Comparison of ENCODE assay signal across 8 cellular contexts in genomic region chr17:4739122-4740024, GRCh38. TPM values are rescaled to one million over a fixed set of nuclear protein-coding genes. Genes with fewer than 3 reads are reported as not detected.
DNase-seq lines count a peak whose midpoint lies in the region; ATAC-seq, FAIRE-seq and TF ChIP-seq lines count a peak whose summit lies in the region.

TSS of gene CXCL16 (minus strand) at chr17:4739928. CDS start at chr17:4739339, 589 bp downstream.
A gene with protein sequence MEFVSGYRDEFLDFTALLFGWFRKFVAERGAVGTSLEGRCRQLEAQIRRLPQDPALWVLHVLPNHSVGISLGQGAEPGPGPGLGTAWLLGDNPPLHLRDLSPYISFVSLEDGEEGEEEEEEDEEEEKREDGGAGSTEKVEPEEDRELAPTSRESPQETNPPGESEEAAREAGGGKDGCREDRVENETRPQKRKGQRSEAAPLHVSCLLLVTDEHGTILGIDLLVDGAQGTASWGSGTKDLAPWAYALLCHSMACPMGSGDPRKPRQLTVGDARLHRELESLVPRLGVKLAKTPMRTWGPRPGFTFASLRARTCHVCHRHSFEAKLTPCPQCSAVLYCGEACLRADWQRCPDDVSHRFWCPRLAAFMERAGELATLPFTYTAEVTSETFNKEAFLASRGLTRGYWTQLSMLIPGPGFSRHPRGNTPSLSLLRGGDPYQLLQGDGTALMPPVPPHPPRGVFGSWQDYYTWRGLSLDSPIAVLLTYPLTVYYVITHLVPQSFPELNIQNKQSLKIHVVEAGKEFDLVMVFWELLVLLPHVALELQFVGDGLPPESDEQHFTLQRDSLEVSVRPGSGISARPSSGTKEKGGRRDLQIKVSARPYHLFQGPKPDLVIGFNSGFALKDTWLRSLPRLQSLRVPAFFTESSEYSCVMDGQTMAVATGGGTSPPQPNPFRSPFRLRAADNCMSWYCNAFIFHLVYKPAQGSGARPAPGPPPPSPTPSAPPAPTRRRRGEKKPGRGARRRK (plus strand): TSS chr17:4739833. CDS start chr17:4740549, 716 bp downstream.

- 0% methylated on average over 2 of the region's 100 CpGs for WGBS in right lobe of liver (ENCODE audit: insufficient coverage, low coverage, low lambda C conversion rate, missing lambda C conversion rate)

- H3K36me3 Mint-ChIP-seq in activated CD4-positive, alpha-beta T cell treated with anti-CD3 and anti-CD28 coated beads for 36 hours (ENCODE audit: low read depth) = no peaks in the 10 kb centered on the region

- FAIRE-seq in HTR-8/SVneo (lab: Jason Lieb, UNC) = peak; percentile 68

- H3K27ac ChIP-seq in DND-41 (ENCODE audit: low read length) (no peak within 1 kb of the TSS), right lobe of liver (peak within 1 kb of the TSS; percentile 64 to 87 (median 74))

- peak within 1 kb of the TSS; percentile 70 for H3K4me3 Mint-ChIP-seq in activated CD4-positive, alpha-beta T cell treated with anti-CD3 and anti-CD28 coated beads for 36 hours

- H3K4me1 Mint-ChIP-seq in activated CD4-positive, alpha-beta T cell treated with anti-CD3 and anti-CD28 coated beads for 36 hours = peaks cover 25% of the 10 kb centered on the region

- POLR2A ChIA-PET in activated CD4-positive, alpha-beta T cell treated with anti-CD3 and anti-CD28 coated beads for 36 hours (lab: Charles Lee) = no interaction called here

- peaks cover 4% of the 10 kb centered on the region; the same call in 1 of the 2 replicates for H4K20me1 ChIP-seq in DND-41 (ENCODE audit: insufficient read depth, low read length)

- H3K4me3 ChIP-seq in DND-41 (ENCODE audit: low read depth in 1 of 2, low read length in 2 of 2) (peak within 1 kb of the TSS in 1 of 2 experiments; percentile 54; a peak in 2 of 4 replicates), right lobe of liver (peak within 1 kb of the TSS; percentile 73 to 94 (median 90))

- H3K4me2 ChIP-seq in DND-41 (ENCODE audit: insufficient read depth, low read length) = peak within 1 kb of the TSS; percentile 71

- peak; percentile 79 for TF ChIP-seq POLR2A in right lobe of liver (IDR thresholded peaks at IDR 0.05)

- intact Hi-C loops in activated CD4-positive, alpha-beta T cell treated with anti-CD3 and anti-CD28 coated beads for 36 hours (cut with DNase I, micrococcal nuclease) = loop anchor here in 1 of 2 experiments (1.0 to 10.0 kb wide), 3 partner anchors 8 to 745 kb away; partner anchors contain the start of genes DERL2, MED11, MINK1 and MIS12
- intact Hi-C loops in right lobe of liver (cut with DNase I) = loop anchor here (10.0 kb wide), 1 partner anchor 45 kb away; the partner anchor contains the start of genes GLTPD2 (in 2 of the 2) and VMO1 (in 2 of the 2)

- TF ChIP-seq CTCF in DND-41 (IDR thresholded peaks at IDR 0.05; ENCODE audit: borderline replicate concordance, extremely low read depth, low read length, poor library complexity, severe bottlenecking) (no peak), right lobe of liver (IDR thresholded peaks at IDR 0.05) (no peak)

- H3K36me3 ChIP-seq in DND-41 (ENCODE audit: insufficient read depth, low read length) = no peaks in the 10 kb centered on the region
- H3K36me3 ChIP-seq in right lobe of liver = no peaks in the 10 kb centered on the region

- H3K27me3 ChIP-seq in DND-41 (ENCODE audit: insufficient read depth, low read length, poor library complexity) = peaks cover 43% of the 10 kb centered on the region
- no peaks in the 10 kb centered on the region for H3K27me3 ChIP-seq in right lobe of liver

- H3K9me3 Mint-ChIP-seq in activated CD4-positive, alpha-beta T cell treated with anti-CD3 and anti-CD28 coated beads for 36 hours (ENCODE audit: low read depth) = no peaks in the 10 kb centered on the region

- peak within 1 kb of the TSS; percentile 37 for H3K27ac Mint-ChIP-seq in activated CD4-positive, alpha-beta T cell treated with anti-CD3 and anti-CD28 coated beads for 36 hours

- H3K9me3 ChIP-seq in DND-41 (ENCODE audit: insufficient read depth, low read length, severe bottlenecking) = no peaks in the 10 kb centered on the region
- H3K9me3 ChIP-seq in right lobe of liver = no peaks in the 10 kb centered on the region

- no peak for DNase-seq in DND-41
- DNase-seq in HTR-8/SVneo (ENCODE audit: insufficient read length, low spot score) = peak; percentile 46
- DNase-seq in activated CD4-positive, alpha-beta T cell treated with anti-CD3 and anti-CD28 coated beads for 36 hours = peak; percentile 67
- DNase-seq in dermis blood vessel endothelial cell = peak; percentile 55
- DNase-seq in right lobe of liver = peak; percentile 74 to 79 (median 77)
- DNase-seq in stimulated activated CD8-positive, alpha-beta memory T cell treated with anti-CD3 and anti-CD28 coated beads, Interleukin-12 subunit alpha, Interleukin-12 subunit beta, amount 100 ng/mL, for 1 hour (ENCODE audit: low read depth) = peak; percentile 42
- no peak for DNase-seq in NCI-H526 treated with DMSO at 0.1 percent for 48 hours (lab: John Stamatoyannopoulos, UW)

- peak within 1 kb of the TSS; percentile 39; the same call in 1 of the 2 replicates for H2AFZ ChIP-seq in DND-41 (ENCODE audit: low read depth, low read length)

- H3K9ac ChIP-seq in DND-41 (ENCODE audit: low read depth, low read length) = peak within 1 kb of the TSS; percentile 48

- CTCF ChIA-PET in activated CD4-positive, alpha-beta T cell treated with anti-CD3 and anti-CD28 coated beads for 36 hours (lab: Charles Lee) = interaction anchor here (1.0 to 1.1 kb wide), 2 partner anchors 51 to 162 kb away, joined by 3 to 5 read pairs; no protein-coding TSS in a partner anchor

- ATAC-seq in DND-41 (ENCODE audit: insufficient read depth, low read depth) (peak; percentile 56; the same call in 1 of the 3 replicates), right lobe of liver (peak; percentile 63 to 75 (median 70)), GM21619 (IDR thresholded peaks at IDR 0.05; ENCODE audit: unreplicated experiment) (no peak)
- ATAC-seq in activated CD4-positive, alpha-beta T cell treated with anti-CD3 and anti-CD28 coated beads for 36 hours = peak; percentile 47

- H3K4me1 ChIP-seq in DND-41 (ENCODE audit: insufficient read depth, low read length) (peaks cover 7% of the 10 kb centered on the region), right lobe of liver (peaks cover 0 to 4% (median 0%) of the 10 kb centered on the region in 4 donors)

- H3K79me2 ChIP-seq in DND-41 (ENCODE audit: insufficient read depth, low read length) = no peaks in the 10 kb centered on the region

- peaks cover 21% of the 10 kb centered on the region for H3K27me3 Mint-ChIP-seq in activated CD4-positive, alpha-beta T cell treated with anti-CD3 and anti-CD28 coated beads for 36 hours

RNA-seq across cellular contexts. Expression of gene CXCL16, which starts in this region (rescaled TPM):
- 1 to 10 TPM; 1.7 to 2.5 TPM for total RNA-seq in activated CD4-positive, alpha-beta T cell treated with anti-CD3 and anti-CD28 coated beads for 36 hours
- total RNA-seq in dermis blood vessel endothelial cell = 1.5 and 2.2 TPM in 2 replicates
- total RNA-seq in right lobe of liver = 10 to 100 TPM; 13.3 to 69.6 (median 31.3) TPM

RNA-seq across cellular contexts. Expression of the second gene that starts in this region (rescaled TPM):
- total RNA-seq in activated CD4-positive, alpha-beta T cell treated with anti-CD3 and anti-CD28 coated beads for 36 hours = under 1 TPM; 0.09 to 0.11 TPM
- total RNA-seq in dermis blood vessel endothelial cell (0.05 TPM in 1 of 2 replicates, not detected in the other), right lobe of liver (1 to 10 TPM in 5 of 6 experiments, under 1 TPM in 1; 0.70 to 6.5 (median 1.9) TPM)

Comparison
In these comparisons a context has a peak if more than half of its experiments do, and no peak if none do; other contexts are left out.
1. DNase-seq: peak in HTR-8/SVneo (single experiment), activated CD4-positive, alpha-beta T cell treated with anti-CD3 and anti-CD28 coated beads for 36 hours (single experiment), dermis blood vessel endothelial cell (single experiment), right lobe of liver (3 of 3) and stimulated activated CD8-positive, alpha-beta memory T cell treated with anti-CD3 and anti-CD28 coated beads, Interleukin-12 subunit alpha, Interleukin-12 subunit beta, amount 100 ng/mL, for 1 hour (single experiment); none in DND-41 (single experiment) and NCI-H526 treated with DMSO at 0.1 percent for 48 hours (single experiment).